30 cellular contexts compared by ENCODE assay signal in the genomic region with DNA sequence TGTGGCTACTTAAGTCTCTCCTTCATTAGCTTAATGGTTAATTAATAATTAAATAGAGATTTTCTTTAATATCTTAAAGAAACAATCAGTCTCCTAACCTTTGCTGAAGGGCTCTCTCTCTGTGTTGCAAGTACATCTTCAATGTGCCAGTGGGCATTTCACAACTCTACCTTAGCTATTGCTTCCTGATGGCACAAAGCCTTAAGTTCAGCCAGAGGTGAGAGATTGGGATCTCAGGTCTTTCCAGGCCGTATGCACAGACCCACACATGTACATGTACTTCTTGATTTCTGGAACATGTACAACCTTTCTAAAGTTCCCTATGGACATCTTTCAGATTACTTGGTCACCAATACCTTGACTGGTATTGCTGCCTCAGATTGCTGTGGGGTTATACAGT.
"Had no signal": no experiment of that assay in that cellular context is flagged by ENCODE, and none has a peak within 500 bp of the region (broad histone marks: within the 10 kb centered on the region; RNA-seq: fewer than 3 reads in every experiment).

No MANE protein-coding gene starts in this region.

- H3K27me3 Mint-ChIP-seq: stimulated activated naive CD8-positive, alpha-beta T cell treated with anti-CD3 and anti-CD28 coated beads, Interleukin-15, Interleukin-2, amounts not matched to agents 100 ng/mL and 50 ng/mL, for 24 hours had no signal

- H3K27ac Mint-ChIP-seq: immature natural killer cell; memory B cell; nephron; stimulated activated effector memory CD8-positive, alpha-beta T cell treated with anti-CD3 and anti-CD28 coated beads, Interleukin-12 subunit alpha, Interleukin-12 subunit beta, amount 100 ng/mL, for 72 hours; stimulated activated naive CD8-positive, alpha-beta T cell treated with anti-CD3 and anti-CD28 coated beads, Interleukin-15, Interleukin-2, amounts not matched to agents 100 ng/mL and 50 ng/mL, for 24 hours had no signal

- DNase-seq: hypothalamus; immature natural killer cell; kidney; left colon; left ventricle myocardium inferior; midbrain; mucosa of descending colon; naive thymus-derived CD8-positive, alpha-beta T cell; nucleus accumbens; pancreas; posterior cingulate gyrus; retina; right cardiac atrium; sigmoid colon; small intestine; spleen; stimulated activated CD4-positive, alpha-beta T cell treated with anti-CD3 and anti-CD28 coated beads, Interleukin-4, amount 100 ng/mL, for 24 hours; stimulated activated naive CD4-positive, alpha-beta T cell; tibial artery; trophoblast cell; uterus had no signal

- H3K4me3 ChIP-seq: left ventricle myocardium inferior, lung, mucosa of descending colon, pancreas, prostate gland, sigmoid colon, spleen, suprapubic skin, thoracic aorta, tibial artery, uterus had no signal

- H3K36me3 Mint-ChIP-seq: memory B cell; naive thymus-derived CD8-positive, alpha-beta T cell; stimulated activated effector memory CD8-positive, alpha-beta T cell treated with anti-CD3 and anti-CD28 coated beads, Interleukin-12 subunit alpha, Interleukin-12 subunit beta, amount 100 ng/mL, for 72 hours had no signal

- H3K4me3 Mint-ChIP-seq: immature natural killer cell; memory B cell; naive thymus-derived CD8-positive, alpha-beta T cell; nephron; neural crest cell; stimulated activated effector memory CD8-positive, alpha-beta T cell treated with anti-CD3 and anti-CD28 coated beads, Interleukin-12 subunit alpha, Interleukin-12 subunit beta, amount 100 ng/mL, for 72 hours; stimulated activated naive CD8-positive, alpha-beta T cell treated with anti-CD3 and anti-CD28 coated beads, Interleukin-15, Interleukin-2, amounts not matched to agents 100 ng/mL and 50 ng/mL, for 24 hours had no signal

- H3K9me3 Mint-ChIP-seq: immature natural killer cell; memory B cell; nephron; neural crest cell; stimulated activated effector memory CD8-positive, alpha-beta T cell treated with anti-CD3 and anti-CD28 coated beads, Interleukin-12 subunit alpha, Interleukin-12 subunit beta, amount 100 ng/mL, for 72 hours; stimulated activated naive CD8-positive, alpha-beta T cell treated with anti-CD3 and anti-CD28 coated beads, Interleukin-15, Interleukin-2, amounts not matched to agents 100 ng/mL and 50 ng/mL, for 24 hours had no signal

- ATAC-seq: left colon; mucosa of descending colon; naive thymus-derived CD8-positive, alpha-beta T cell; pancreas; right cardiac atrium; stimulated activated effector memory CD8-positive, alpha-beta T cell treated with anti-CD3 and anti-CD28 coated beads, Interleukin-12 subunit alpha, Interleukin-12 subunit beta, amount 100 ng/mL, for 72 hours had no signal
